ENCODE assay signal across 24 cellular contexts in the genomic region with DNA sequence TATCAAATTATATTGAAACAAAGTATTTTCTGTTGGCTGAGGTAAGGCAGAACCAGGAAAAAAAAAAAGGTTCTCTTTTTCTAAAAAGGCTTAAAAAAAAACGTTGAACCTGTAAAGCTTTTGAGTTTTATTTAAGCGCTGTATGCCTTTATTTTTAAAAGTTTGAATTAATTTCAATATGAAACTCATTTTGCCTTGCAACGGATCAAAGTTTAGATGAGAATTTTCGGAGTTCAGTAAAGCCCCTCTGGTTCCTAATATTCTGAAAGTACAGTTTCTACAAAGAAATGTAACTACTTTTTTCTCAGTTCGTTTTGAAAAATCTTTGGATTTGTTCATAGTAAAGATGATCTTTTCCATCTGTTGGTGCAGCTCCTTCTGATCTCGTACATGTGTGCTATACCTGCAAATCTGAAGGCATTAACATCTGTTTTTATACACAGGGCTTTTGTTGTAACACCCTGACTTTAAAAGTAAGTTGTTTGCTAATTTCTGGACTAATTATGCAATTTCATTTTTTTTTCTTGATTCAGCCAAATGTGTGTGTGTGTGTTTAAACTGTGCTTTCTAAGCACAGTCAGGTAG. TPM values are rescaled to one million over a fixed set of nuclear protein-coding genes. Genes with fewer than 3 reads are reported as not detected.
DNase-seq lines count a peak whose midpoint lies in the region; ATAC-seq lines count a peak whose summit lies in the region.
"Had no signal": no experiment of that assay in that cellular context is flagged by ENCODE, and none has a peak within 500 bp of the region (broad histone marks: within the 10 kb centered on the region; RNA-seq: fewer than 3 reads in every experiment).

No MANE protein-coding gene starts in this region.

- CTCF ChIA-PET in naive thymus-derived CD4-positive, alpha-beta T cell (lab: Charles Lee), result interaction anchor here (1.0 kb wide), 1 partner anchor 11 kb away, joined by 3 read pairs; no protein-coding TSS in a partner anchor

- no peaks in the 10 kb centered on the region for H3K9me3 ChIP-seq in naive thymus-derived CD4-positive, alpha-beta T cell (ENCODE audit: control insufficient read depth in 2 of 3, low read length in 3 of 3)
- H3K9me3 ChIP-seq: uterus had no signal

- H3K4me3 ChIP-seq in naive thymus-derived CD4-positive, alpha-beta T cell (ENCODE audit: low read length), result no peak overlapping the region
- H3K4me3 ChIP-seq: uterus had no signal

- peaks cover 0 to 29% (median 14%) of the 10 kb centered on the region in 7 donors for H3K4me1 Mint-ChIP-seq in naive thymus-derived CD4-positive, alpha-beta T cell

- H3K27ac Mint-ChIP-seq in naive thymus-derived CD4-positive, alpha-beta T cell, result no peak overlapping the region
- H3K27ac Mint-ChIP-seq: activated CD8-positive, alpha-beta T cell treated with anti-CD3 and anti-CD28 coated beads for 36 hours; natural killer cell treated with Interleukin-12 subunit alpha and Interleukin-12 subunit beta and Interleukin-15 and Interleukin-18, amount 100 ng/mL, for 72 hours; progenitor cell of endocrine pancreas; stimulated activated naive CD8-positive, alpha-beta T cell treated with anti-CD3 and anti-CD28 coated beads, Interleukin-15, amount 100 ng/mL, for 72 hours had no signal

- H3K36me3 Mint-ChIP-seq in naive thymus-derived CD4-positive, alpha-beta T cell, result peaks cover 0 to 8% (median 4%) of the 10 kb centered on the region in 5 donors
- H3K36me3 Mint-ChIP-seq: natural killer cell treated with Interleukin-12 subunit alpha and Interleukin-12 subunit beta and Interleukin-15 and Interleukin-18, amount 100 ng/mL, for 72 hours had no signal

- ATAC-seq in naive thymus-derived CD4-positive, alpha-beta T cell, result no peak
- ATAC-seq in HG03378 (IDR thresholded peaks at IDR 0.05; ENCODE audit: unreplicated experiment), result no peak
- ATAC-seq: activated CD8-positive, alpha-beta T cell treated with anti-CD3 and anti-CD28 coated beads for 36 hours; left colon; natural killer cell treated with Interleukin-12 subunit alpha and Interleukin-12 subunit beta and Interleukin-15 and Interleukin-18, amount 100 ng/mL, for 72 hours; stimulated activated naive CD8-positive, alpha-beta T cell treated with anti-CD3 and anti-CD28 coated beads, Interleukin-15, amount 100 ng/mL, for 72 hours had no signal

- POLR2A ChIA-PET in naive thymus-derived CD4-positive, alpha-beta T cell (lab: Charles Lee), result interaction anchor here (0.6 to 11.3 kb wide), 7 partner anchors 8 to 49 kb away, joined by 3 to 240 read pairs (median 5); no protein-coding TSS in a partner anchor

- peaks cover 0 to 16% (median 0%) of the 10 kb centered on the region in 3 experiments for H3K36me3 ChIP-seq in naive thymus-derived CD4-positive, alpha-beta T cell (ENCODE audit: control insufficient read depth in 2 of 3, insufficient read depth in 3 of 3, low read length in 3 of 3)
- H3K36me3 ChIP-seq: uterus had no signal

- DNase-seq in NCI-H2171 treated with DMSO at 0.1 percent for 48 hours (lab: John Stamatoyannopoulos, UW) (peak; percentile 38), NCI-H2171 (lab: John Stamatoyannopoulos, UW) (no peak), astrocyte of the hippocampus (ENCODE audit: low read depth, low spot score) (peak; percentile 18), epidermal melanocyte (ENCODE audit: insufficient read length, low spot score) (no peak), pons (ENCODE audit: low spot score) (no peak)
- no peak for DNase-seq in naive thymus-derived CD4-positive, alpha-beta T cell
- DNase-seq: activated CD4-positive, CD25-positive, alpha-beta regulatory T cell; activated CD8-positive, alpha-beta T cell treated with anti-CD3 and anti-CD28 coated beads for 36 hours; activated naive CD4-positive, alpha-beta T cell treated with Interleukin-2 at 50 U/mL for 16 hours; activated T-cell treated with anti-CD3 and anti-CD28 coated beads, Interleukin-2, amount 50 U/mL, for 1 hour; effector memory CD4-positive, alpha-beta T cell; left colon; NCI-H1930; NK-92 treated with Interleukin-12 subunit alpha and Interleukin-12 subunit beta, amount 100 ng/mL, for 24 hours; stimulated activated CD4-positive, alpha-beta T cell treated with anti-CD3 and anti-CD28 coated beads, Interleukin-4, amount 100 ng/mL, for 4 hours; stimulated activated naive CD8-positive, alpha-beta T cell treated with anti-CD3 and anti-CD28 coated beads, Interleukin-15, amount 100 ng/mL, for 72 hours; T-helper 9 cell; uterus had no signal

- intact Hi-C loops in naive thymus-derived CD4-positive, alpha-beta T cell (cut with micrococcal nuclease), result loop anchor here in 1 of 2 donors (10.0 kb wide), 1 partner anchor 458 kb away; no protein-coding TSS in a partner anchor

- H3K27ac ChIP-seq in naive thymus-derived CD4-positive, alpha-beta T cell (ENCODE audit: low read depth, low read length), result peak overlapping the region; percentile 92
- H3K27ac ChIP-seq in temporal lobe (ENCODE audit: low read depth, low read length), result peak overlapping the region; percentile 88
- H3K27ac ChIP-seq: 22Rv1 had no signal

- peaks cover 0 to 11% of the 10 kb centered on the region in 2 donors for H3K4me1 ChIP-seq in naive thymus-derived CD4-positive, alpha-beta T cell (ENCODE audit: control insufficient read depth in 2 of 2, insufficient read depth in 2 of 2, low read length in 2 of 2)

- H3K27me3 Mint-ChIP-seq in naive thymus-derived CD4-positive, alpha-beta T cell, result peaks cover 0 to 14% (median 0%) of the 10 kb centered on the region in 5 donors
- H3K27me3 Mint-ChIP-seq: activated CD8-positive, alpha-beta T cell treated with anti-CD3 and anti-CD28 coated beads for 36 hours; central memory CD8-positive, alpha-beta T cell; progenitor cell of endocrine pancreas; stimulated activated naive CD8-positive, alpha-beta T cell treated with anti-CD3 and anti-CD28 coated beads, Interleukin-15, amount 100 ng/mL, for 72 hours had no signal

- H3K27me3 ChIP-seq in naive thymus-derived CD4-positive, alpha-beta T cell (ENCODE audit: control insufficient read depth in 2 of 2, insufficient read depth in 2 of 2, low read length in 2 of 2), result no peaks in the 10 kb centered on the region
- H3K27me3 ChIP-seq: uterus had no signal

- H3K4me3 Mint-ChIP-seq in naive thymus-derived CD4-positive, alpha-beta T cell, result no peak overlapping the region
- H3K4me3 Mint-ChIP-seq: activated CD8-positive, alpha-beta T cell treated with anti-CD3 and anti-CD28 coated beads for 36 hours; central memory CD8-positive, alpha-beta T cell; natural killer cell treated with Interleukin-12 subunit alpha and Interleukin-12 subunit beta and Interleukin-15 and Interleukin-18, amount 100 ng/mL, for 72 hours; stimulated activated naive CD8-positive, alpha-beta T cell treated with anti-CD3 and anti-CD28 coated beads, Interleukin-15, amount 100 ng/mL, for 72 hours had no signal

- peaks cover 0 to 7% (median 0%) of the 10 kb centered on the region in 11 donors for H3K9me3 Mint-ChIP-seq in naive thymus-derived CD4-positive, alpha-beta T cell
- H3K9me3 Mint-ChIP-seq: activated CD8-positive, alpha-beta T cell treated with anti-CD3 and anti-CD28 coated beads for 36 hours; central memory CD8-positive, alpha-beta T cell; natural killer cell treated with Interleukin-12 subunit alpha and Interleukin-12 subunit beta and Interleukin-15 and Interleukin-18, amount 100 ng/mL, for 72 hours; stimulated activated naive CD8-positive, alpha-beta T cell treated with anti-CD3 and anti-CD28 coated beads, Interleukin-15, amount 100 ng/mL, for 72 hours had no signal

RNA-seq across cellular contexts. Expression of a gene that starts 1.7 kb away (rescaled TPM):
- total RNA-seq in naive thymus-derived CD4-positive, alpha-beta T cell, result 10 to 100 TPM; 15.5 to 90.7 (median 50.5) TPM
- polyA plus RNA-seq in naive thymus-derived CD4-positive, alpha-beta T cell, result 1 to 10 TPM; 3.6 to 3.9 TPM
- total RNA-seq in temporal lobe, result 364 TPM

Comparison
In these comparisons a context has a peak if more than half of its experiments do, and no peak if none do; other contexts are left out.
1. DNase-seq: peak in NCI-H2171 treated with DMSO at 0.1 percent for 48 hours (single experiment) and astrocyte of the hippocampus (single experiment); none in NCI-H2171 (single experiment), naive thymus-derived CD4-positive, alpha-beta T cell (0 of 9), epidermal melanocyte (single experiment) and pons (single experiment).